Comparison of ENCODE assay signal across 1 cellular context in the genomic region with DNA sequence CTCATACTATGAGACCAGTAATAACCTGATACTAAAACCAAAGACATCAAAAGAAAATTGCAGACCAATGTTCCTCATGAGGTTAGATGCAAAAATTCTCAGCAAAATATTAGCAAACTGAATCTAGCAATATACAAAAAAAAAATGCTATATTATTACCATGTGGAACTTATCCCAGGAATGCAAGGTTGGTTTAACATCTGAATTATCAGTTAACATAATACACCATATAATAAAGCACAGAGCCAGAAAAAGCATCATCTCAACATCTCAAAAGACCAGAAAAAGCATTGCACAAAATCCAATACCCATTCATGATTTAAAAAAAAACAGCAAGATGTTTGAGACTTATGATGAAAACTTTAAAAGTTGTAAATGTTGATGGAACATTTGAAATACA.
TF ChIP-seq lines count a peak whose summit lies in the region.

No MANE protein-coding gene starts in this region.

TF ChIP-seq in GM12878, 131 proteins besides CTCF, POLR2A, EP300 and RAD21 (continued from another document):
- TF ChIP-seq, protein P1, sequence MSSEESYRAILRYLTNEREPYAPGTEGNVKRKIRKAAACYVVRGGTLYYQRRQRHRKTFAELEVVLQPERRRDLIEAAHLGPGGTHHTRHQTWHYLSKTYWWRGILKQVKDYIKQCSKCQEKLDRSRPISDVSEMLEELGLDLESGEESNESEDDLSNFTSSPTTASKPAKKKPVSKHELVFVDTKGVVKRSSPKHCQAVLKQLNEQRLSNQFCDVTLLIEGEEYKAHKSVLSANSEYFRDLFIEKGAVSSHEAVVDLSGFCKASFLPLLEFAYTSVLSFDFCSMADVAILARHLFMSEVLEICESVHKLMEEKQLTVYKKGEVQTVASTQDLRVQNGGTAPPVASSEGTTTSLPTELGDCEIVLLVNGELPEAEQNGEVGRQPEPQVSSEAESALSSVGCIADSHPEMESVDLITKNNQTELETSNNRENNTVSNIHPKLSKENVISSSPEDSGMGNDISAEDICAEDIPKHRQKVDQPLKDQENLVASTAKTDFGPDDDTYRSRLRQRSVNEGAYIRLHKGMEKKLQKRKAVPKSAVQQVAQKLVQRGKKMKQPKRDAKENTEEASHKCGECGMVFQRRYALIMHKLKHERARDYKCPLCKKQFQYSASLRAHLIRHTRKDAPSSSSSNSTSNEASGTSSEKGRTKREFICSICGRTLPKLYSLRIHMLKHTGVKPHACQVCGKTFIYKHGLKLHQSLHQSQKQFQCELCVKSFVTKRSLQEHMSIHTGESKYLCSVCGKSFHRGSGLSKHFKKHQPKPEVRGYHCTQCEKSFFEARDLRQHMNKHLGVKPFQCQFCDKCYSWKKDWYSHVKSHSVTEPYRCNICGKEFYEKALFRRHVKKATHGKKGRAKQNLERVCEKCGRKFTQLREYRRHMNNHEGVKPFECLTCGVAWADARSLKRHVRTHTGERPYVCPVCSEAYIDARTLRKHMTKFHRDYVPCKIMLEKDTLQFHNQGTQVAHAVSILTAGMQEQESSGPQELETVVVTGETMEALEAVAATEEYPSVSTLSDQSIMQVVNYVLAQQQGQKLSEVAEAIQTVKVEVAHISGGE (CRISPR knock-in tag; IDR thresholded peaks at IDR 0.05): no peak
- no peak for TF ChIP-seq CREM (IDR thresholded peaks at IDR 0.05; ENCODE audit: low read depth)
TF ChIP-seq in GM12878: peak in this region for 0.
